In genomic region chr3:18189651-18190050, GRCh38 we compare ENCODE assay signal across 13 cellular contexts.
DNase-seq lines count a peak whose midpoint lies in the region; ATAC-seq and FAIRE-seq lines count a peak whose summit lies in the region.
"Had no signal": no experiment of that assay in that cellular context is flagged by ENCODE, and none has a peak within 500 bp of the region (broad histone marks: within the 10 kb centered on the region; RNA-seq: fewer than 3 reads in every experiment).

No MANE protein-coding gene starts in this region.

- no peaks in the 10 kb centered on the region for H3K36me3 Mint-ChIP-seq in activated CD4-positive, alpha-beta T cell treated with anti-CD3 and anti-CD28 coated beads, Interleukin-2, amount 10 ng/mL, durations not matched to agents 7 days and 5 days (ENCODE audit: low read depth)

- CTCF ChIA-PET in activated CD4-positive, alpha-beta T cell treated with anti-CD3 and anti-CD28 coated beads, Interleukin-2, amount 10 ng/mL, durations not matched to agents 7 days and 5 days (lab: Charles Lee), result interaction anchor here (0.6 kb wide), 1 partner anchor 106 kb away, joined by 3 read pairs; no protein-coding TSS in a partner anchor

- H3K9me3 Mint-ChIP-seq in activated CD4-positive, alpha-beta T cell treated with anti-CD3 and anti-CD28 coated beads, Interleukin-2, amount 10 ng/mL, durations not matched to agents 7 days and 5 days, result peaks cover 2% of the 10 kb centered on the region
- H3K9me3 Mint-ChIP-seq: activated T-cell treated with anti-CD3 and anti-CD28 coated beads, Interleukin-2, amount 50 U/mL, for 4 hours had no signal

- no peak overlapping the region for H3K4me3 Mint-ChIP-seq in activated CD4-positive, alpha-beta T cell treated with anti-CD3 and anti-CD28 coated beads, Interleukin-2, amount 10 ng/mL, durations not matched to agents 7 days and 5 days
- H3K4me3 Mint-ChIP-seq: activated T-cell treated with anti-CD3 and anti-CD28 coated beads, Interleukin-2, amount 50 U/mL, for 4 hours had no signal

- peaks cover 2% of the 10 kb centered on the region for H3K27me3 Mint-ChIP-seq in activated CD4-positive, alpha-beta T cell treated with anti-CD3 and anti-CD28 coated beads, Interleukin-2, amount 10 ng/mL, durations not matched to agents 7 days and 5 days

- ATAC-seq in HG02678 (IDR thresholded peaks at IDR 0.05; ENCODE audit: unreplicated experiment) (no peak), HG02884 (IDR thresholded peaks at IDR 0.05; ENCODE audit: unreplicated experiment) (no peak)
- ATAC-seq: activated T-cell treated with anti-CD3 and anti-CD28 coated beads, Interleukin-2, amount 50 U/mL, for 4 hours had no signal

- H3K4me3 ChIP-seq in skeletal muscle cell (ENCODE audit: low read depth, low read length), result no peak overlapping the region

- H3K4me1 Mint-ChIP-seq in activated CD4-positive, alpha-beta T cell treated with anti-CD3 and anti-CD28 coated beads, Interleukin-2, amount 10 ng/mL, durations not matched to agents 7 days and 5 days, result no peaks in the 10 kb centered on the region

- POLR2A ChIA-PET in activated CD4-positive, alpha-beta T cell treated with anti-CD3 and anti-CD28 coated beads, Interleukin-2, amount 10 ng/mL, durations not matched to agents 7 days and 5 days (lab: Charles Lee), result no interaction called here

- DNase-seq in ELR (ENCODE audit: low read depth) (peak; percentile 60), NCI-H187 (lab: John Stamatoyannopoulos, UW) (peak; percentile 2 to 9), skeletal muscle cell (ENCODE audit: low read depth) (peak; percentile 21)
- no peak for DNase-seq in activated CD4-positive, alpha-beta T cell treated with anti-CD3 and anti-CD28 coated beads, Interleukin-2, amount 10 ng/mL, durations not matched to agents 7 days and 5 days
- DNase-seq: activated CD4-positive, CD25-positive, alpha-beta regulatory T cell treated with anti-CD3 and anti-CD28 coated beads, Interleukin-2, amount 50 U/mL, for 72 hours; activated T-cell treated with anti-CD3 and anti-CD28 coated beads, Interleukin-2, amount 50 U/mL, for 4 hours; GOT3; NCI-H1436 treated with DMSO at 0.1 percent for 48 hours had no signal

- FAIRE-seq in endometrium (lab: Jason Lieb, UNC), result peak; percentile 79
- FAIRE-seq: bronchial epithelial cell, HTR-8/SVneo had no signal

- H3K27ac Mint-ChIP-seq in activated CD4-positive, alpha-beta T cell treated with anti-CD3 and anti-CD28 coated beads, Interleukin-2, amount 10 ng/mL, durations not matched to agents 7 days and 5 days, result no peak overlapping the region
